Comparison of ENCODE assay signal across 22 cellular contexts in the genomic region with DNA sequence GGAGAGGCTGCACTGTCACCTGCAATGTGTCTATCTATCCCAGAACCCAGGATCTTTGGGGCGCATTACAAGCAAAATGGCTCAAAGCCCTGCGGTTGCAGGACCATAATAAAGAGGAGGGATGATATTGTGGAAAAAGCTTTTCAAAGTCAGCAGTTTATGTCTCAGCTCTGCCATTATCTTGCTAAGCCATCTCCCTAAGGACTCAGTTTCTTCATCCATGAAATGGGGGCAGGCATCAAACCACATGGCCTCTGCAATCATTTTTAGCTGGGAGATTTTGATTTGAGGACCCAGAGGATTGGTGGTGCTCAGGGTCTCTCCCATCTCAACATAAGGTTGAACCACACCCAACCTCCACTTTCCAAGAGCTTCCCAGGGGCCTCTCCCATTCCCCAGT.
"Had no signal": no experiment of that assay in that cellular context is flagged by ENCODE, and none has a peak within 500 bp of the region (broad histone marks: within the 10 kb centered on the region; RNA-seq: fewer than 3 reads in every experiment).

No MANE protein-coding gene starts in this region.

- ATAC-seq: effector memory CD8-positive, alpha-beta T cell; esophagus mucosa; gastrocnemius medialis; left ventricle myocardium superior; lower lobe of right lung had no signal

- H3K9me3 Mint-ChIP-seq: dendritic cell treated with granulocyte-macrophage colony-stimulating factor and Interleukin-4, amounts not matched to agents 40 ng/mL and 50 ng/mL, for 4 days; effector memory CD8-positive, alpha-beta T cell; endodermal cell had no signal

- H3K4me3 ChIP-seq: colonic mucosa, esophagus squamous epithelium, gastrocnemius medialis, heart right ventricle, left lung, lower lobe of right lung had no signal

- H3K36me3 ChIP-seq: colonic mucosa, esophagus squamous epithelium, gastrocnemius medialis, heart right ventricle, left lung, lower lobe of right lung had no signal

- H3K27me3 ChIP-seq: colonic mucosa had no signal

- H3K4me3 Mint-ChIP-seq: dendritic cell treated with granulocyte-macrophage colony-stimulating factor and Interleukin-4, amounts not matched to agents 40 ng/mL and 50 ng/mL, for 4 days; effector memory CD8-positive, alpha-beta T cell; endodermal cell had no signal

- H3K27ac Mint-ChIP-seq: dendritic cell treated with granulocyte-macrophage colony-stimulating factor and Interleukin-4, amounts not matched to agents 40 ng/mL and 50 ng/mL, for 4 days; effector memory CD8-positive, alpha-beta T cell; endodermal cell had no signal

- H3K4me1 ChIP-seq: colonic mucosa, gastrocnemius medialis, left lung, lower lobe of right lung had no signal

- H3K27ac ChIP-seq: colonic mucosa, epithelial cell of prostate, esophagus squamous epithelium, gastrocnemius medialis, heart right ventricle, left lung, lower lobe of right lung had no signal

- DNase-seq: colonic mucosa; cortex of kidney; effector CD8-positive, alpha-beta T cell; effector memory CD8-positive, alpha-beta T cell; endodermal cell; erythroblast; esophagus squamous epithelium; foreskin melanocyte; gastrocnemius medialis; glutamatergic neuron; heart right ventricle; hippocampal formation; left lung; left ventricle myocardium superior; lower lobe of right lung; midbrain had no signal

- H3K9me3 ChIP-seq: colonic mucosa, esophagus squamous epithelium, gastrocnemius medialis, heart right ventricle, left lung, lower lobe of right lung had no signal

- FAIRE-seq: endometrium, islet of Langerhans, keratinocyte had no signal
